In the genomic region with DNA sequence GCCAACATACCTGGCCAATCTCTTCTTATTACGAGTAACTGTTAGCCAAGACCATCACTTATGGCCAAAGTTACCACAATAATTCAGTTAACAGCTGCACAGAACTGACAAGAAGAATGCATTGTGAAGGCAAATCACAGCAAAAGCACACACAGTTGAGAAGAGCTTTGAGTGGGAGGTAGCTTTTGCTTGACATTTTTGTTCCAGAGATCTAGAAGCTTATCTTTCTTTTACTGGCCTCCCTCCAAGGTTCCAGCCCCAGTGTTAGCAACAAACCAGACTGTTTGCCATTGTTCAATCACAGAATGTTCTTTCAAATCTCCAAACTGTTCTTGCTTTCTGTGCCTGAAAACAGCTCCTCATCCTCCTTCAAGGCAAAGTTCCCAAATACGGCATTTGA, we compare ENCODE assay signal across 1 cellular context.
TF ChIP-seq lines count a peak whose summit lies in the region.

No MANE protein-coding gene starts in this region.

TF ChIP-seq in SK-N-SH, 30 proteins besides CTCF, POLR2A, EP300 and RAD21 (continued from another document):
- TF ChIP-seq TEAD4 (IDR thresholded peaks at IDR 0.05; ENCODE audit: borderline replicate concordance, insufficient read depth) (no peak), GABPA (IDR thresholded peaks at IDR 0.05; ENCODE audit: low read depth) (no peak), POLR2AphosphoS5 (IDR thresholded peaks at IDR 0.05; ENCODE audit: low read depth, low read length) (no peak), IRF3 (IDR thresholded peaks at IDR 0.05; ENCODE audit: low read depth, low read length) (no peak)
- TF ChIP-seq, protein P1, sequence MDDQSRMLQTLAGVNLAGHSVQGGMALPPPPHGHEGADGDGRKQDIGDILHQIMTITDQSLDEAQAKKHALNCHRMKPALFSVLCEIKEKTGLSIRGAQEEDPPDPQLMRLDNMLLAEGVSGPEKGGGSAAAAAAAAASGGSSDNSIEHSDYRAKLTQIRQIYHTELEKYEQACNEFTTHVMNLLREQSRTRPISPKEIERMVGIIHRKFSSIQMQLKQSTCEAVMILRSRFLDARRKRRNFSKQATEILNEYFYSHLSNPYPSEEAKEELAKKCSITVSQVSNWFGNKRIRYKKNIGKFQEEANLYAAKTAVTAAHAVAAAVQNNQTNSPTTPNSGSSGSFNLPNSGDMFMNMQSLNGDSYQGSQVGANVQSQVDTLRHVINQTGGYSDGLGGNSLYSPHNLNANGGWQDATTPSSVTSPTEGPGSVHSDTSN (IDR thresholded peaks at IDR 0.05) = no peak
- TF ChIP-seq, protein P2, sequence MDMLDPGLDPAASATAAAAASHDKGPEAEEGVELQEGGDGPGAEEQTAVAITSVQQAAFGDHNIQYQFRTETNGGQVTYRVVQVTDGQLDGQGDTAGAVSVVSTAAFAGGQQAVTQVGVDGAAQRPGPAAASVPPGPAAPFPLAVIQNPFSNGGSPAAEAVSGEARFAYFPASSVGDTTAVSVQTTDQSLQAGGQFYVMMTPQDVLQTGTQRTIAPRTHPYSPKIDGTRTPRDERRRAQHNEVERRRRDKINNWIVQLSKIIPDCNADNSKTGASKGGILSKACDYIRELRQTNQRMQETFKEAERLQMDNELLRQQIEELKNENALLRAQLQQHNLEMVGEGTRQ (IDR thresholded peaks at IDR 0.05; ENCODE audit: borderline replicate concordance, low read depth, low read length) = no peak
